In the genomic region with DNA sequence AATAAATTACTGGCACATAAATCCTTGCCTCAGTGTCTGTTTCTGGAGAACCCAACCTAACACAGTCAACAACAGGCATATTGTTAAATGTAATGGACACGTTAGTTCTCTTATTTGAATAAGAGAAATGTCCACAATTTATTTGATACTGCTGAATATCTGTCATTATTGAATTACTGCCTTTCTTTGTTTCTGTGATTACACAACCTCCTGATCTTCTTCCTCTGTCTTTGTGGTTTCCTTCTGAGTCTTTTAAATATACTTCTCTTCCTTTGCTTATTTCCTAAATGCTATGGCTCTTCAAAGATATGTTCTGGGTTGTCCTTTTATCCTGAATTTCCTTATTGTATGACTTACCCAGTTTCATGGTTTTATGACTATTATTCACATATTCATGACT, we compare ENCODE assay signal across 29 cellular contexts. TPM values are rescaled to one million over a fixed set of nuclear protein-coding genes. Genes with fewer than 3 reads are reported as not detected.
DNase-seq lines count a peak whose midpoint lies in the region; ATAC-seq, FAIRE-seq and TF ChIP-seq lines count a peak whose summit lies in the region.
"Had no signal": no experiment of that assay in that cellular context is flagged by ENCODE, and none has a peak within 500 bp of the region (broad histone marks: within the 10 kb centered on the region; RNA-seq: fewer than 3 reads in every experiment).

No MANE protein-coding gene starts in this region.

- H3K4me1 ChIP-seq in BLaER1 treated with 17β-estradiol and CSF1 and Interleukin-3, amounts not matched to agents 10 nM and 100 nM = peaks cover 12 to 45% (median 32%) of the 10 kb centered on the region in 10 experiments
- H3K4me1 ChIP-seq: Caco-2, HAP-1, SJCRH30 had no signal

- TF ChIP-seq CTCF in NB4 (IDR thresholded peaks at IDR 0.05; ENCODE audit: low read depth, low read length) = no peak

- DNase-seq in AML-193 (lab: John Stamatoyannopoulos, UW) (peak; percentile 64 to 67), NB4 (ENCODE audit: low read depth) (peak; percentile 7), SKM-1 (lab: John Stamatoyannopoulos, UW; ENCODE audit: unreplicated experiment) (peak; percentile 28), urothelium cell line (ENCODE audit: low spot score) (no peak), A172 (ENCODE audit: low spot score) (no peak)
- DNase-seq: ACHN; Caco-2; CD4-positive, alpha-beta T cell; DMS79 treated with DMSO at 0.1 percent for 48 hours; GF-D8; GOT3; HFFc6; MG63; NCI-H1105 treated with DMSO at 0.1 percent for 48 hours; NCI-H146; NCI-H1930; NCI-H2107; NCI-H524; NCI-H774; NK-92 treated with Interleukin-12 subunit alpha and Interleukin-12 subunit beta, amount 100 ng/mL, for 24 hours; SJCRH30 had no signal

- peak overlapping the region in 9 of 11 experiments; percentile 48 to 80 (median 64); a peak in 17 of 22 replicates for H3K27ac ChIP-seq in BLaER1 treated with 17β-estradiol and CSF1 and Interleukin-3, amounts not matched to agents 10 nM and 100 nM
- H3K27ac ChIP-seq: SJCRH30 had no signal

- peaks cover 16 to 36% (median 27%) of the 10 kb centered on the region in 11 experiments; a peak in 21 of 22 replicates for H3K9me3 ChIP-seq in BLaER1 treated with 17β-estradiol and CSF1 and Interleukin-3, amounts not matched to agents 10 nM and 100 nM (replicated peaks in 1 of 11)
- H3K9me3 ChIP-seq: Caco-2, HAP-1, MG63, SJCRH30 had no signal

- H3K4me3 ChIP-seq in BLaER1 treated with 17β-estradiol and CSF1 and Interleukin-3, amounts not matched to agents 10 nM and 100 nM = peak overlapping the region in 3 of 10 experiments; percentile 2 to 33 (median 8); a peak in 5 of 20 replicates
- H3K4me3 ChIP-seq in NB4 (ENCODE audit: low read depth, low read length) = no peak overlapping the region
- H3K4me3 ChIP-seq: HAP-1, K562, MG63, SJCRH30 had no signal

- no peak overlapping the region for H3K4me3 Mint-ChIP-seq in stimulated activated memory B cell treated with anti-CD40 and anti-IgM and Interleukin-4, amounts not matched to agents 10 μg/mL and 1 μg/mL and 100 μg/mL, for 72 hours
- H3K4me3 Mint-ChIP-seq: CD4-positive, alpha-beta T cell; HFFc6 had no signal

- H3K9me3 Mint-ChIP-seq in stimulated activated memory B cell treated with anti-CD40 and anti-IgM and Interleukin-4, amounts not matched to agents 10 μg/mL and 1 μg/mL and 100 μg/mL, for 72 hours = peaks cover 8% of the 10 kb centered on the region

- no peaks in the 10 kb centered on the region for H3K27me3 ChIP-seq in BLaER1 treated with 17β-estradiol and CSF1 and Interleukin-3, amounts not matched to agents 10 nM and 100 nM
- H3K27me3 ChIP-seq: MG63, SJCRH30 had no signal

- TF ChIP-seq POLR2A in NB4 (IDR thresholded peaks at IDR 0.05; ENCODE audit: extremely low read depth, insufficient read length) = no peak

- no peak for FAIRE-seq in urothelium cell line (lab: Jason Lieb, UNC)
- FAIRE-seq: GM12891, HTR-8/SVneo, K562, RCC 7860 had no signal

- H3K9ac ChIP-seq in BLaER1 treated with 17β-estradiol and CSF1 and Interleukin-3, amounts not matched to agents 10 nM and 100 nM = peak overlapping the region in 5 of 11 experiments; percentile 2 to 40 (median 23); a peak in 3 of 22 replicates

- H3K36me3 Mint-ChIP-seq in stimulated activated memory B cell treated with anti-CD40 and anti-IgM and Interleukin-4, amounts not matched to agents 10 μg/mL and 1 μg/mL and 100 μg/mL, for 72 hours = no peaks in the 10 kb centered on the region

- no peaks in the 10 kb centered on the region for H3K27me3 Mint-ChIP-seq in stimulated activated memory B cell treated with anti-CD40 and anti-IgM and Interleukin-4, amounts not matched to agents 10 μg/mL and 1 μg/mL and 100 μg/mL, for 72 hours
- H3K27me3 Mint-ChIP-seq: CD4-positive, alpha-beta T cell had no signal

- H3K4me2 ChIP-seq in BLaER1 treated with 17β-estradiol and CSF1 and Interleukin-3, amounts not matched to agents 10 nM and 100 nM = peak overlapping the region; percentile 37 to 92 (median 71)

- no peaks in the 10 kb centered on the region for H3K4me1 Mint-ChIP-seq in stimulated activated memory B cell treated with anti-CD40 and anti-IgM and Interleukin-4, amounts not matched to agents 10 μg/mL and 1 μg/mL and 100 μg/mL, for 72 hours

- no peaks in the 10 kb centered on the region for H4K20me1 ChIP-seq in BLaER1 treated with 17β-estradiol and CSF1 and Interleukin-3, amounts not matched to agents 10 nM and 100 nM

- H3K36me3 ChIP-seq in BLaER1 treated with 17β-estradiol and CSF1 and Interleukin-3, amounts not matched to agents 10 nM and 100 nM = no peaks in the 10 kb centered on the region
- H3K36me3 ChIP-seq: HAP-1, MG63, SJCRH30 had no signal

- ATAC-seq in HG02970 (IDR thresholded peaks at IDR 0.05; ENCODE audit: low FRiP score, unreplicated experiment) = no peak
- no peak for ATAC-seq in stimulated activated memory B cell treated with anti-CD40 and anti-IgM and Interleukin-4, amounts not matched to agents 10 μg/mL and 1 μg/mL and 100 μg/mL, for 72 hours
- ATAC-seq: K562 had no signal

- no peak overlapping the region for H3K27ac Mint-ChIP-seq in stimulated activated memory B cell treated with anti-CD40 and anti-IgM and Interleukin-4, amounts not matched to agents 10 μg/mL and 1 μg/mL and 100 μg/mL, for 72 hours
- H3K27ac Mint-ChIP-seq: CD4-positive, alpha-beta T cell; HFFc6 had no signal

RNA-seq across cellular contexts. Expression of a gene that starts 39.8 kb away (rescaled TPM):
- total RNA-seq in A172 (2014; rRNA removed; shearing (Covaris generic)) = 0.02 and 0.05 TPM in 2 replicates

RNA-seq across cellular contexts. Expression of a gene that starts 50.5 kb away (rescaled TPM):
- total RNA-seq in A172 (2014; rRNA removed; shearing (Covaris generic)) = 77.4 and 93.6 TPM in 2 replicates

Comparison
In these comparisons a context has a peak if more than half of its experiments do, and no peak if none do; other contexts are left out.
1. DNase-seq: peak in AML-193 (2 of 2), NB4 (single experiment) and SKM-1 (single experiment); none in urothelium cell line (single experiment) and A172 (single experiment).